In the genomic region with DNA sequence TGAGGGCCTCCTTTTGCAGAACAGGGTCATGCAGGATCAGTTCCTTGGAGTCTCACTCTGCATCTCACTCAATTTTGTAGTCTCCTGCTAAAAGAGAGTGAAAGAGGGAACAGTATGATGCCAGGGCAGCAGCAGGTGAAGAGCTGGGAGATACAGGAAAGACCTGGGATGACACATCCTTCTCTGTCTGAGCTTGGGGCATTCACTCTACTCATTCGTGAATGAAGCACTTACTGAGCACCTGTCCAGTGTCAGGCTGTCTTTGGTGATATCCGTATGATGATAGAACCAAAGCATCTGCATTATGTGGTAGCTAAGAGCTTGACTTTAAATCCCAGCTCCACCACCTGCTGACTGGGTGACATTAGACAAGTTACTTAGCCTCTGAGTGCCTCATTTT, we compare ENCODE assay signal across 2 cellular contexts.
TF ChIP-seq lines count a peak whose summit lies in the region.

No MANE protein-coding gene starts in this region.

TF ChIP-seq in GM12891, 5 proteins besides CTCF, POLR2A, EP300 and RAD21:
- no peak for TF ChIP-seq TAF1 (IDR thresholded peaks at IDR 0.05; ENCODE audit: low read depth, low read length)
- no peak for TF ChIP-seq PAX5 (IDR thresholded peaks at IDR 0.05; ENCODE audit: insufficient read depth, low read length, severe bottlenecking)
- no peak for TF ChIP-seq POU2F2 (IDR thresholded peaks at IDR 0.05; ENCODE audit: low read depth, low read length)
- TF ChIP-seq POLR2AphosphoS5 (IDR thresholded peaks at IDR 0.05; ENCODE audit: low read depth, low read length): no peak

TF ChIP-seq in HepG2, 621 proteins besides CTCF, POLR2A, EP300 and RAD21:
- no peak for TF ChIP-seq AGO1 (IDR thresholded peaks at IDR 0.05; ENCODE audit: low read depth, low read length, poor library complexity, severe bottlenecking)
TF ChIP-seq in HepG2: peak in this region for 0.
